1 cellular context compared by ENCODE assay signal in the genomic region with DNA sequence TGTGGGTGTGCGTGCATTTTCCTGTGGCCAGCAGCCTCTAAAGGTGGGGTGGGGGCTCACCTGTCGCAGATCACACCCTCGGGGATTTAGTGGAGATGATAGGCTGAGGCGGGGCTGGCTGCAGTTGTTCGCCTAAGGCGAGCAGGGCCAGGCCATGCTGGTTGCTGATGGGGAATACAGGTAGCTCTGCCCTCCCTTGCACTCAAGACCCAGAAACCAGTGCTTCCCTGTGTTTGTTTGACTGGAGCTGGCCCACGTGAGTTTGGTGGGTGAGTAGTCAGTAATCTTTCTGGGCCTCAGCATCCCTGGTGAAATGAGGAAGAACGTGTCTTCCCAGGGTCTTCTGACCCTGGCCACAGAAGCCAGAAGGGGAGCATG.
TF ChIP-seq lines count a peak whose summit lies in the region.

No MANE protein-coding gene starts in this region.

TF ChIP-seq in K562, 482 proteins besides CTCF, POLR2A, EP300 and RAD21:
- no peak for TF ChIP-seq NELFE (IDR thresholded peaks at IDR 0.05; ENCODE audit: insufficient read depth, insufficient read length)
- 0 out of 2 replicates have a peak, but pooled peaks have one; percentile 16 for TF ChIP-seq POLR2AphosphoS5 (IDR thresholded peaks at IDR 0.05; ENCODE audit: control insufficient read depth, insufficient read depth, low read depth, low read length)
- no peak for TF ChIP-seq BMI1 (IDR thresholded peaks at IDR 0.05; ENCODE audit: low read length)
- TF ChIP-seq XRCC3 (IDR thresholded peaks at IDR 0.05) = no peak
